ENCODE assay signal across 8 cellular contexts in the genomic region with DNA sequence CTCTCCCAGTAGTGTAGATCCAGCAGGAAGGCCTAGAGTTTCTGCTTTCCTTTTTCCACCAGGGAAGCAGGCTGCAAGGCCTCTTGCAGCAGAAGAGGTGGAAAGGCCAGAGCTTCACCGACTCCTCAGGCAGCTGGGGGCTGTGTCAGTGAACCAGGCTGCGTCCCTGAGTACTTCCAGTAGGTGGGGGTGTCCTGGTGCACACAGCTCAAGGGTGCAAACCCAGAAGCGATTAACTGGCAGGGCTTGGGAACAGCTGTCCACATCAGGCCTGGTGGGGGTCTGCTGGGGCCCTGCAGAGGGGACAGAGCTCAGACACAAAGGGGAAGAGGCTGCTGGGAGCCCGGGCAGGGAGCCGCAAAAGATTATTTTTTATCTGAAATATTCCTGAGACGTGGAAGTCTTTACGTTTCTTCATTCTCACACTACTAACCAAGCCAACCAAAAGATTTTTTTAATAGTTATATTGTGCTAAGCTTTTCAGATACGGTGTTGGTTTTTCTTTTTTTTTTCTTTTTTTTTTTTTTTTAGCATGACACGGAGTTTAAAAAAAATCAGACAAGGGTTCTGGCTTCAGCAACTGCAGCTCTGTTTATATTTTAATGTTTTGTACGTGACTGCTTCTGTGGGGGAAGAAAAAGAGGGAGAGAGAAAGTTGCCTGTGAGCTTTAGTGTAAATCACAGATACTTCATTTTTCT. TPM values are rescaled to one million over a fixed set of nuclear protein-coding genes. Genes with fewer than 3 reads are reported as not detected.
DNase-seq lines count a peak whose midpoint lies in the region; ATAC-seq, FAIRE-seq and TF ChIP-seq lines count a peak whose summit lies in the region.

No MANE protein-coding gene starts in this region.

- H3K9me2 ChIP-seq in hepatocyte (replicated peaks; ENCODE audit: insufficient read depth), result no peaks in the 10 kb centered on the region

- ATAC-seq in activated naive CD8-positive, alpha-beta T cell treated with anti-CD3 and anti-CD28 coated beads, Interleukin-2, amount 10 ng/mL, durations not matched to agents 7 days and 5 days (ENCODE audit: low read depth), result peak; percentile 72
- ATAC-seq in HG02885 (IDR thresholded peaks at IDR 0.05; ENCODE audit: poor library complexity, unreplicated experiment), result no peak

- CTCF ChIA-PET in mammary epithelial cell (lab: Charles Lee; ENCODE audit: low non-redundant PET) (interaction anchor here (0.5 kb wide), 1 partner anchor 104 kb away, joined by 5 read pairs; no protein-coding TSS in a partner anchor), MCF 10A (lab: Yijun Ruan, JAX) (no interaction called here)

- intact Hi-C loops in mammary epithelial cell (cut with micrococcal nuclease) (no loop called here), MCF 10A (cut with micrococcal nuclease) (no loop called here), spleen (cut with DNase I; ENCODE audit: low total_unique reads) (no loop called here)

- no peak for TF ChIP-seq POLR2A in spleen (IDR thresholded peaks at IDR 0.05)

- H3K79me2 ChIP-seq in mammary epithelial cell (ENCODE audit: insufficient read depth, low read length) (peaks cover 80% of the 10 kb centered on the region), hepatocyte (peaks cover 53% of the 10 kb centered on the region)

- H3K27me3 Mint-ChIP-seq in MCF 10A (ENCODE audit: insufficient read depth, unreplicated experiment), result no peaks in the 10 kb centered on the region
- peaks cover 57% of the 10 kb centered on the region for H3K27me3 Mint-ChIP-seq in activated naive CD8-positive, alpha-beta T cell treated with anti-CD3 and anti-CD28 coated beads, Interleukin-2, amount 10 ng/mL, durations not matched to agents 7 days and 5 days

- H3K9me3 Mint-ChIP-seq in MCF 10A (ENCODE audit: unreplicated experiment), result peaks cover 31% of the 10 kb centered on the region
- no peaks in the 10 kb centered on the region for H3K9me3 Mint-ChIP-seq in activated naive CD8-positive, alpha-beta T cell treated with anti-CD3 and anti-CD28 coated beads, Interleukin-2, amount 10 ng/mL, durations not matched to agents 7 days and 5 days

- H3K9ac ChIP-seq in mammary epithelial cell (ENCODE audit: insufficient read depth, low read length), result no peak overlapping the region

- H3K9me3 ChIP-seq in mammary epithelial cell (replicated peaks; ENCODE audit: insufficient read depth, low read length), result no peaks in the 10 kb centered on the region
- no peaks in the 10 kb centered on the region for H3K9me3 ChIP-seq in hepatocyte (ENCODE audit: low read depth)
- H3K9me3 ChIP-seq in spleen, result no peaks in the 10 kb centered on the region

- H3K27ac ChIP-seq in mammary epithelial cell (ENCODE audit: insufficient read depth, low read depth, low read length) (no peak overlapping the region), hepatocyte (peak overlapping the region; percentile 59), spleen (peak overlapping the region in 6 of 8 donors; percentile 20 to 70 (median 54))

- DNase-seq in mammary epithelial cell (no peak), MCF 10A (ENCODE audit: unreplicated experiment) (no peak), hepatocyte (ENCODE audit: low spot score) (peak; percentile 82), spleen (no peak), GDM1 (lab: John Stamatoyannopoulos, UW) (no peak), RCC 7860 (ENCODE audit: low spot score) (no peak)
- DNase-seq in activated naive CD8-positive, alpha-beta T cell treated with anti-CD3 and anti-CD28 coated beads, Interleukin-2, amount 10 ng/mL, durations not matched to agents 7 days and 5 days, result no peak

- no TSS peak for BruUV-seq in mammary epithelial cell (replicated peaks; lab: Mats Ljungman, UMichigan)
- no TSS peak for BruUV-seq in MCF 10A (replicated peaks; lab: Mats Ljungman, UMichigan)

- H3K27ac Mint-ChIP-seq in MCF 10A (ENCODE audit: low read depth, unreplicated experiment), result no peak overlapping the region
- no peak overlapping the region for H3K27ac Mint-ChIP-seq in activated naive CD8-positive, alpha-beta T cell treated with anti-CD3 and anti-CD28 coated beads, Interleukin-2, amount 10 ng/mL, durations not matched to agents 7 days and 5 days

- FAIRE-seq in RCC 7860 (lab: Jason Lieb, UNC), result no peak

- H3K4me1 Mint-ChIP-seq in MCF 10A (ENCODE audit: insufficient read depth, unreplicated experiment), result no peaks in the 10 kb centered on the region
- H3K4me1 Mint-ChIP-seq in activated naive CD8-positive, alpha-beta T cell treated with anti-CD3 and anti-CD28 coated beads, Interleukin-2, amount 10 ng/mL, durations not matched to agents 7 days and 5 days, result peaks cover 18% of the 10 kb centered on the region

- H4K20me1 ChIP-seq in mammary epithelial cell (ENCODE audit: insufficient read depth, low read length) (no peaks in the 10 kb centered on the region), hepatocyte (ENCODE audit: insufficient read depth, poor library complexity, severe bottlenecking) (peaks cover 3% of the 10 kb centered on the region)

- TF ChIP-seq CTCF in mammary epithelial cell (conservative IDR thresholded peaks at IDR 0.05 in 1 of 2, IDR thresholded peaks at IDR 0.05 in 1 of 2; ENCODE audit: extremely low read depth in 1 of 2, insufficient read depth in 1 of 2, low read depth in 1 of 2, low read length in 2 of 2) (peak; percentile 40 to 48), MCF 10A (IDR thresholded peaks at IDR 0.05; ENCODE audit: unreplicated experiment) (no peak), hepatocyte (IDR thresholded peaks at IDR 0.05; ENCODE audit: poor library complexity) (peak; percentile 57), spleen (IDR thresholded peaks at IDR 0.05 in 8 of 11, conservative IDR thresholded peaks at IDR 0.05 in 3 of 11) (peak in 10 of 11 experiments; percentile 8 to 67 (median 45))

- no peak overlapping the region for H3K4me3 ChIP-seq in mammary epithelial cell (replicated peaks in 1 of 3; ENCODE audit: insufficient read depth in 1 of 3, low read depth in 2 of 3, low read length in 3 of 3)
- H3K4me3 ChIP-seq in hepatocyte, result no peak overlapping the region
- H3K4me3 ChIP-seq in spleen, result no peak overlapping the region

- in situ Hi-C loops in mammary epithelial cell (cut with MboI; ENCODE audit: low sequenced_read_pairs in 2 of 2), result loop anchor here in 1 of 2 donors (25.0 kb wide), 1 partner anchor 201 kb away; no protein-coding TSS in a partner anchor

- H2AFZ ChIP-seq in mammary epithelial cell (ENCODE audit: low read depth, low read length), result no peak overlapping the region
- H2AFZ ChIP-seq in hepatocyte, result no peak overlapping the region

- POLR2A ChIA-PET in MCF 10A (lab: Yijun Ruan, JAX), result no interaction called here
- POLR2A ChIA-PET in activated naive CD8-positive, alpha-beta T cell treated with anti-CD3 and anti-CD28 coated beads, Interleukin-2, amount 10 ng/mL, durations not matched to agents 7 days and 5 days (lab: Charles Lee), result interaction anchor here (0.7 kb wide), 1 partner anchor 120 kb away, joined by 3 read pairs; no protein-coding TSS in a partner anchor

- no peak overlapping the region for H3K4me3 Mint-ChIP-seq in MCF 10A (ENCODE audit: unreplicated experiment)
- no peak overlapping the region for H3K4me3 Mint-ChIP-seq in activated naive CD8-positive, alpha-beta T cell treated with anti-CD3 and anti-CD28 coated beads, Interleukin-2, amount 10 ng/mL, durations not matched to agents 7 days and 5 days

- dilution Hi-C loops in mammary epithelial cell (cut with HindIII; ENCODE audit: low sequenced_read_pairs), result loop anchor here (5.0 kb wide), 2 partner anchors 74 to 126 kb away; no protein-coding TSS in a partner anchor

- WGBS in mammary epithelial cell (ENCODE audit: low coverage, missing lambda C conversion rate), result 79% methylated on average over 8 of the region's 10 CpGs
- WGBS in hepatocyte (ENCODE audit: low lambda C conversion rate, missing lambda C conversion rate), result 26% methylated on average over 10 of the region's 10 CpGs
- 36 to 39% (median 38%) methylated on average over 9 to 10 of the region's 10 CpGs for WGBS in spleen, 5 donors

- no peaks in the 10 kb centered on the region for H3K27me3 ChIP-seq in mammary epithelial cell (ENCODE audit: insufficient read depth, low read length)
- H3K27me3 ChIP-seq in hepatocyte, result no peaks in the 10 kb centered on the region
- H3K27me3 ChIP-seq in spleen (replicated peaks in 1 of 7), result peaks cover 0 to 14% (median 0%) of the 10 kb centered on the region in 7 donors

- no peaks in the 10 kb centered on the region for H3K36me3 Mint-ChIP-seq in MCF 10A (ENCODE audit: insufficient read depth, unreplicated experiment)
- no peaks in the 10 kb centered on the region for H3K36me3 Mint-ChIP-seq in activated naive CD8-positive, alpha-beta T cell treated with anti-CD3 and anti-CD28 coated beads, Interleukin-2, amount 10 ng/mL, durations not matched to agents 7 days and 5 days

- H3K4me2 ChIP-seq in mammary epithelial cell (ENCODE audit: insufficient read depth, low read depth, low read length), result no peak overlapping the region
- peak overlapping the region; percentile 57 for H3K4me2 ChIP-seq in hepatocyte

- H3K36me3 ChIP-seq in mammary epithelial cell (ENCODE audit: insufficient read depth, low read length) (peaks cover 4% of the 10 kb centered on the region), hepatocyte (replicated peaks; ENCODE audit: insufficient read depth, low read depth) (no peaks in the 10 kb centered on the region), spleen (no peaks in the 10 kb centered on the region)

- H3K4me1 ChIP-seq in mammary epithelial cell (ENCODE audit: insufficient read depth, low read length), result peaks cover 45% of the 10 kb centered on the region
- peaks cover 41% of the 10 kb centered on the region for H3K4me1 ChIP-seq in hepatocyte (ENCODE audit: insufficient read depth)
- peaks cover 18 to 43% (median 34%) of the 10 kb centered on the region in 6 donors for H3K4me1 ChIP-seq in spleen

RNA-seq across cellular contexts. Expression of a gene that starts 11.0 kb away (rescaled TPM):
- total RNA-seq in mammary epithelial cell, result 10 to 100 TPM; 10.3 to 11.3 TPM
- polyA plus RNA-seq in mammary epithelial cell, result 4.1 TPM
- polyA minus RNA-seq in mammary epithelial cell, result 9.8 TPM
- not detected in 2 replicates for total RNA-seq in MCF 10A (2022)
- total RNA-seq in activated naive CD8-positive, alpha-beta T cell treated with anti-CD3 and anti-CD28 coated beads, Interleukin-2, amount 10 ng/mL, durations not matched to agents 7 days and 5 days, result under 1 TPM; 0.45 to 1.00 TPM
- 4.9 and 5.7 TPM in 2 replicates for total RNA-seq in hepatocyte
- polyA plus RNA-seq in hepatocyte, result 5.3 and 5.7 TPM in 2 replicates
- total RNA-seq in spleen, result 10 to 100 TPM; 10.0 to 24.6 (median 15.8) TPM
- polyA plus RNA-seq in spleen, result 1 to 10 TPM; 1.2 to 3.6 (median 1.3) TPM
